17 cellular contexts compared by ENCODE assay signal in genomic region chr2:197266477-197266876, GRCh38. TPM values are rescaled to one million over a fixed set of nuclear protein-coding genes. Genes with fewer than 3 reads are reported as not detected.
DNase-seq lines count a peak whose midpoint lies in the region; ATAC-seq, FAIRE-seq and TF ChIP-seq lines count a peak whose summit lies in the region.
"Had no signal": no experiment of that assay in that cellular context is flagged by ENCODE, and none has a peak within 500 bp of the region (broad histone marks: within the 10 kb centered on the region; RNA-seq: fewer than 3 reads in every experiment).

No MANE protein-coding gene starts in this region.

- H3K4me1 ChIP-seq in thymus (ENCODE audit: control insufficient read depth, insufficient read depth, low read length) (peaks cover 10% of the 10 kb centered on the region), right atrium auricular region (peaks cover 0 to 26% of the 10 kb centered on the region in 2 donors)
- H3K4me1 ChIP-seq: Caco-2, psoas muscle had no signal

- H3K36me3 ChIP-seq in thymus (ENCODE audit: control insufficient read depth, insufficient read depth) (no peaks in the 10 kb centered on the region), right atrium auricular region (no peaks in the 10 kb centered on the region)
- H3K36me3 ChIP-seq: gastroesophageal sphincter, stomach, uterus had no signal

- 47% methylated on average over 3 of the region's 3 CpGs for WGBS in thymus

- H3K27me3 ChIP-seq in thymus (ENCODE audit: control insufficient read depth, insufficient read depth) (no peaks in the 10 kb centered on the region), right atrium auricular region (no peaks in the 10 kb centered on the region)
- H3K27me3 ChIP-seq: gastroesophageal sphincter, stomach, uterus had no signal

- peak overlapping the region; percentile 84 for H3K27ac Mint-ChIP-seq in T-helper 2 cell treated with Interferon-gamma antibody and Interleukin-4, amounts not matched to agents 5 μg/mL and 100 μg/mL, for 36 hours
- H3K27ac Mint-ChIP-seq in effector memory CD8-positive, alpha-beta T cell, result peak overlapping the region; percentile 91 to 92

- CTCF ChIA-PET in HEK293T (lab: Yijun Ruan, JAX), result no interaction called here

- ATAC-seq in effector memory CD8-positive, alpha-beta T cell (replicated peaks), result peak; percentile 73
- ATAC-seq: gastroesophageal sphincter, psoas muscle had no signal

- peaks cover 85% of the 10 kb centered on the region for H3K4me1 Mint-ChIP-seq in T-helper 2 cell treated with Interferon-gamma antibody and Interleukin-4, amounts not matched to agents 5 μg/mL and 100 μg/mL, for 36 hours (ENCODE audit: low read depth)
- H3K4me1 Mint-ChIP-seq in effector memory CD8-positive, alpha-beta T cell (ENCODE audit: low read depth in 2 of 2), result peaks cover 78 to 93% of the 10 kb centered on the region in 2 donors

- no peaks in the 10 kb centered on the region for H3K27me3 Mint-ChIP-seq in T-helper 2 cell treated with Interferon-gamma antibody and Interleukin-4, amounts not matched to agents 5 μg/mL and 100 μg/mL, for 36 hours (ENCODE audit: low read depth)
- no peaks in the 10 kb centered on the region for H3K27me3 Mint-ChIP-seq in effector memory CD8-positive, alpha-beta T cell

- DNase-seq in activated gamma-delta T cell treated with Interleukin-2 at 50 U/mL for 16 hours, result peak; percentile 30
- DNase-seq in activated gamma-delta T cell (lab: John Stamatoyannopoulos, UW), result no peak
- no peak for DNase-seq in T-helper 2 cell treated with Interferon-gamma antibody and Interleukin-4, amounts not matched to agents 5 μg/mL and 100 μg/mL, for 36 hours (ENCODE audit: low spot score)
- DNase-seq in effector memory CD8-positive, alpha-beta T cell, result peak; percentile 20 to 34 (median 30)
- no peak for DNase-seq in right atrium auricular region (ENCODE audit: low spot score)
- DNase-seq in frontal cortex (ENCODE audit: low spot score in 2 of 2), result no peak
- DNase-seq in HEK293T (ENCODE audit: extremely low spot score), result no peak
- DNase-seq: Caco-2, NCI-H1436 treated with DMSO at 0.1 percent for 48 hours, NCI-H226, psoas muscle, stomach, uterus had no signal

- POLR2A ChIA-PET in HEK293T (lab: Yijun Ruan, JAX), result no interaction called here

- H3K4me3 ChIP-seq in thymus (ENCODE audit: low read length) (no peak overlapping the region), right atrium auricular region (no peak overlapping the region)
- H3K4me3 ChIP-seq: gastroesophageal sphincter, psoas muscle, stomach, uterus had no signal

- H3K9me3 ChIP-seq in thymus (ENCODE audit: control insufficient read depth) (no peaks in the 10 kb centered on the region), right atrium auricular region (no peaks in the 10 kb centered on the region)
- H3K9me3 ChIP-seq: Caco-2, gastroesophageal sphincter, psoas muscle, stomach, uterus had no signal

- no peaks in the 10 kb centered on the region for H3K9me3 Mint-ChIP-seq in T-helper 2 cell treated with Interferon-gamma antibody and Interleukin-4, amounts not matched to agents 5 μg/mL and 100 μg/mL, for 36 hours
- H3K9me3 Mint-ChIP-seq in effector memory CD8-positive, alpha-beta T cell, result no peaks in the 10 kb centered on the region

- FAIRE-seq in frontal cortex (lab: Jason Lieb, UNC), result no peak
- FAIRE-seq: H1 had no signal

- no peak for TF ChIP-seq CTCF in right atrium auricular region (IDR thresholded peaks at IDR 0.05)

- peaks cover 27% of the 10 kb centered on the region for H3K36me3 Mint-ChIP-seq in T-helper 2 cell treated with Interferon-gamma antibody and Interleukin-4, amounts not matched to agents 5 μg/mL and 100 μg/mL, for 36 hours (ENCODE audit: low read depth)
- peaks cover 21% of the 10 kb centered on the region for H3K36me3 Mint-ChIP-seq in effector memory CD8-positive, alpha-beta T cell (ENCODE audit: insufficient read depth)

- H3K4me3 Mint-ChIP-seq in T-helper 2 cell treated with Interferon-gamma antibody and Interleukin-4, amounts not matched to agents 5 μg/mL and 100 μg/mL, for 36 hours, result peak overlapping the region; percentile 77
- H3K4me3 Mint-ChIP-seq in effector memory CD8-positive, alpha-beta T cell, result peak overlapping the region; percentile 40 to 55

- peak overlapping the region; percentile 26 for H3K27ac ChIP-seq in thymus (ENCODE audit: low read depth)
- H3K27ac ChIP-seq in right atrium auricular region, result no peak overlapping the region
- H3K27ac ChIP-seq: epithelial cell of prostate, gastroesophageal sphincter, psoas muscle, stomach, uterus had no signal

TF ChIP-seq in HEK293T, 16 proteins besides CTCF, POLR2A, EP300 and RAD21:
- TF ChIP-seq FOXK2 (IDR thresholded peaks at IDR 0.05), result no peak
- TF ChIP-seq PKNOX1 (IDR thresholded peaks at IDR 0.05), result no peak
- TF ChIP-seq SP1 (IDR thresholded peaks at IDR 0.05), result no peak
- no peak for TF ChIP-seq ARNT (IDR thresholded peaks at IDR 0.05)
- TF ChIP-seq TARDBP (IDR thresholded peaks at IDR 0.05), result no peak
- no peak for TF ChIP-seq NFRKB (IDR thresholded peaks at IDR 0.05)
- no peak for TF ChIP-seq CTBP1 (IDR thresholded peaks at IDR 0.05; ENCODE audit: borderline replicate concordance)

RNA-seq across cellular contexts. Expression of gene ANKRD44, which starts 44.1 kb away (rescaled TPM):
- polyA plus RNA-seq in thymus, result 25.2 TPM
- total RNA-seq in right atrium auricular region, result 10 to 100 TPM in 1 of 2 donors, 1 to 10 TPM in 1; 7.0 to 10.1 TPM
- total RNA-seq in frontal cortex, result 101 TPM

Comparison
In these comparisons a context has a peak if more than half of its experiments do, and no peak if none do; other contexts are left out.
1. DNase-seq: peak in activated gamma-delta T cell treated with Interleukin-2 at 50 U/mL for 16 hours (single experiment) and effector memory CD8-positive, alpha-beta T cell (3 of 3); none in activated gamma-delta T cell (single experiment), T-helper 2 cell treated with Interferon-gamma antibody and Interleukin-4, amounts not matched to agents 5 μg/mL and 100 μg/mL, for 36 hours (single experiment), right atrium auricular region (single experiment), frontal cortex (0 of 2) and HEK293T (single experiment).